22 cellular contexts compared by ENCODE assay signal in the genomic region with DNA sequence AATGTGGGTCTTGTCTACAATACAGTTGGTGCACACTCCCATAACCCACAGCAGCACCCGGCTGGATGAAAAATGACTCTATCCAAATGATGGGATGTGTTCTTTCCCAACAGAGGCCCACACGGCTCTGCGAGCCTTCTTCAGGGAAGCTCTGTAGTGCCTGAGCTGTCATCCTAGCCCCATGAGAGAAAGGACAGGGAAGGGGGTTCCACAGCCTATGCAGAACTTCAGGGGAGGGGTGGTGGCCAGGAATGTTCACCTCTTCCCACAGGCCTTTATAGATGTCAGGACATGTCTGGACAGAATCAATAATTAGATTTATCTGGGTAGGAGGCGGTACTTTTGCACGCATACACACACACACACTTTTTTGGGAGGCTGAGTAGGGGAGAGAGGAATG.
DNase-seq lines count a peak whose midpoint lies in the region; ATAC-seq, FAIRE-seq and TF ChIP-seq lines count a peak whose summit lies in the region.
"Had no signal": no experiment of that assay in that cellular context is flagged by ENCODE, and none has a peak within 500 bp of the region (broad histone marks: within the 10 kb centered on the region; RNA-seq: fewer than 3 reads in every experiment).

No MANE protein-coding gene starts in this region.

- H3K27ac ChIP-seq in PC-9 (peak overlapping the region; percentile 91), mammary epithelial cell (ENCODE audit: insufficient read depth, low read depth, low read length) (peak overlapping the region; percentile 97), keratinocyte (ENCODE audit: control insufficient read depth, insufficient read depth, low read length) (peak overlapping the region; percentile 98), thoracic aorta (peak overlapping the region; percentile 95 to 98)
- H3K27ac ChIP-seq: colonic mucosa had no signal

- H3K79me2 ChIP-seq in PC-9 (ENCODE audit: low read depth) (no peaks in the 10 kb centered on the region), mammary epithelial cell (ENCODE audit: insufficient read depth, low read length) (no peaks in the 10 kb centered on the region), keratinocyte (ENCODE audit: control insufficient read depth, insufficient read depth, low read length) (no peaks in the 10 kb centered on the region)

- peaks cover 44% of the 10 kb centered on the region for H3F3A ChIP-seq in PC-9 (ENCODE audit: insufficient read depth, low read depth)

- ATAC-seq in thoracic aorta (ENCODE audit: insufficient number of reproducible peaks, low FRiP score, low read depth) (no peak), GM21825 (IDR thresholded peaks at IDR 0.05; ENCODE audit: unreplicated experiment) (no peak), GM19328 (IDR thresholded peaks at IDR 0.05; ENCODE audit: unreplicated experiment) (no peak)
- ATAC-seq: mucosa of descending colon, T-helper 17 cell, WTC11 had no signal

- in situ Hi-C loops in mammary epithelial cell (cut with MboI; ENCODE audit: low sequenced_read_pairs in 2 of 2), result no loop called here

- dilution Hi-C loops in mammary epithelial cell (cut with HindIII; ENCODE audit: low sequenced_read_pairs), result no loop called here
- dilution Hi-C loops in keratinocyte (cut with MboI; ENCODE audit: extremely low pct_ligation_motif_present, low sequenced_read_pairs), result no loop called here

- H3K9me2 ChIP-seq in PC-9 (ENCODE audit: insufficient read depth), result no peaks in the 10 kb centered on the region

- H3K4me2 ChIP-seq in PC-9, result peak overlapping the region; percentile 46
- H3K4me2 ChIP-seq in mammary epithelial cell (ENCODE audit: insufficient read depth, low read depth, low read length), result peak overlapping the region; percentile 45
- H3K4me2 ChIP-seq in keratinocyte (ENCODE audit: control insufficient read depth, extremely low read depth, insufficient read depth, low read depth, low read length), result peak overlapping the region; percentile 33

- H4K20me1 ChIP-seq in PC-9 (ENCODE audit: insufficient read depth) (no peaks in the 10 kb centered on the region), mammary epithelial cell (ENCODE audit: insufficient read depth, low read length) (no peaks in the 10 kb centered on the region), keratinocyte (ENCODE audit: control insufficient read depth, extremely low read depth, insufficient read depth, low read length) (no peaks in the 10 kb centered on the region)

- BruUV-seq in PC-9 (replicated peaks; lab: Mats Ljungman, UMichigan) (no TSS peak), mammary epithelial cell (replicated peaks; lab: Mats Ljungman, UMichigan) (no TSS peak)

- POLR2A ChIA-PET in PC-9 (lab: Charles Lee; ENCODE audit: unreplicated experiment), result no interaction called here

- H3K27me3 ChIP-seq in PC-9 (ENCODE audit: insufficient read depth, low read depth) (no peaks in the 10 kb centered on the region), mammary epithelial cell (ENCODE audit: insufficient read depth, low read length) (no peaks in the 10 kb centered on the region), keratinocyte (ENCODE audit: control insufficient read depth, extremely low read depth, insufficient read depth, low read length) (no peaks in the 10 kb centered on the region), thoracic aorta (replicated peaks; ENCODE audit: insufficient read depth) (no peaks in the 10 kb centered on the region)
- H3K27me3 ChIP-seq: colonic mucosa, testis had no signal

- no peak overlapping the region for H2AFZ ChIP-seq in PC-9
- H2AFZ ChIP-seq in mammary epithelial cell (ENCODE audit: low read depth, low read length), result peak overlapping the region; percentile 53
- H2AFZ ChIP-seq in keratinocyte (ENCODE audit: control insufficient read depth, low read length), result peak overlapping the region; percentile 56

- no peaks in the 10 kb centered on the region for H3K36me3 ChIP-seq in PC-9 (ENCODE audit: low read depth)
- no peaks in the 10 kb centered on the region for H3K36me3 ChIP-seq in mammary epithelial cell (ENCODE audit: insufficient read depth, low read length)
- no peaks in the 10 kb centered on the region for H3K36me3 ChIP-seq in keratinocyte (ENCODE audit: control insufficient read depth in 2 of 2, extremely low read depth in 1 of 2, insufficient read depth in 2 of 2, low read length in 2 of 2)
- H3K36me3 ChIP-seq in thoracic aorta, result no peaks in the 10 kb centered on the region
- H3K36me3 ChIP-seq: colonic mucosa had no signal

- H3K9me3 ChIP-seq in PC-9 (ENCODE audit: insufficient read depth, low read depth) (no peaks in the 10 kb centered on the region), mammary epithelial cell (replicated peaks; ENCODE audit: insufficient read depth, low read length) (no peaks in the 10 kb centered on the region), keratinocyte (ENCODE audit: control insufficient read depth, low read depth, low read length) (no peaks in the 10 kb centered on the region), thoracic aorta (no peaks in the 10 kb centered on the region)
- H3K9me3 ChIP-seq: colonic mucosa, mucosa of descending colon, testis had no signal

- DNase-seq in PC-9, result no peak
- peak; percentile 77 for DNase-seq in mammary epithelial cell
- peak; percentile 11 for DNase-seq in keratinocyte (ENCODE audit: low read depth, low spot score)
- no peak for DNase-seq in thoracic aorta (ENCODE audit: low spot score)
- DNase-seq in effector CD4-positive, alpha-beta T cell, result no peak
- DNase-seq in UCSD-AML1 (lab: John Stamatoyannopoulos, UW; ENCODE audit: unreplicated experiment), result no peak
- DNase-seq: activated CD4-positive, alpha-beta memory T cell treated with anti-CD3 and anti-CD28 coated beads, Interleukin-2, amount 10 ng/mL, durations not matched to agents 7 days and 5 days; activated naive CD4-positive, alpha-beta T cell treated with Interleukin-2 at 50 U/mL for 16 hours; activated T-cell treated with anti-CD3 and anti-CD28 coated beads, Interleukin-2, amount 50 U/mL, for 24 hours; colonic mucosa; mucosa of descending colon; NCI-H1105 treated with DMSO at 0.1 percent for 48 hours; NCI-H524 treated with DMSO at 0.1 percent for 48 hours; SIG-M5; T-helper 17 cell; testis had no signal

- TF ChIP-seq CTCF in PC-9 (conservative IDR thresholded peaks at IDR 0.05) (no peak), mammary epithelial cell (conservative IDR thresholded peaks at IDR 0.05 in 1 of 2, IDR thresholded peaks at IDR 0.05 in 1 of 2; ENCODE audit: extremely low read depth in 1 of 2, insufficient read depth in 1 of 2, low read depth in 1 of 2, low read length in 2 of 2) (no peak), keratinocyte (optimal IDR thresholded peaks at IDR 0.05 in 1 of 3, IDR thresholded peaks at IDR 0.05 in 1 of 3, conservative IDR thresholded peaks at IDR 0.05 in 1 of 3; ENCODE audit: extremely low read depth in 1 of 3, insufficient read depth in 2 of 3, low read length in 3 of 3) (no peak), thoracic aorta (IDR thresholded peaks at IDR 0.05) (no peak)

- CTCF ChIA-PET in PC-9 (lab: Charles Lee) (no interaction called here), mammary epithelial cell (lab: Charles Lee; ENCODE audit: low non-redundant PET) (no interaction called here)

- intact Hi-C loops in PC-9 (cut with micrococcal nuclease; ENCODE audit: unreplicated experiment), result no loop called here
- intact Hi-C loops in mammary epithelial cell (cut with micrococcal nuclease), result no loop called here

- peak; percentile 81 for FAIRE-seq in keratinocyte (lab: Jason Lieb, UNC)
- FAIRE-seq: endometrium, GM18507, H1 had no signal

- H3K4me3 ChIP-seq in PC-9 (no peak overlapping the region), mammary epithelial cell (replicated peaks in 1 of 3; ENCODE audit: insufficient read depth in 1 of 3, low read depth in 2 of 3, low read length in 3 of 3) (no peak overlapping the region), keratinocyte (ENCODE audit: control insufficient read depth in 2 of 3, extremely low read depth in 1 of 3, insufficient read depth in 2 of 3, low read depth in 1 of 3, low read length in 3 of 3) (no peak overlapping the region), thoracic aorta (no peak overlapping the region)
- H3K4me3 ChIP-seq: colonic mucosa, mucosa of descending colon, testis had no signal

- H3K9me1 ChIP-seq in keratinocyte (ENCODE audit: control insufficient read depth, extremely low read depth, insufficient read depth, low read length), result no peaks in the 10 kb centered on the region

- H3K4me1 ChIP-seq in PC-9 (replicated peaks; ENCODE audit: insufficient read depth) (peaks cover 59% of the 10 kb centered on the region), mammary epithelial cell (ENCODE audit: insufficient read depth, low read length) (peaks cover 56% of the 10 kb centered on the region), keratinocyte (ENCODE audit: control insufficient read depth, extremely low read depth, insufficient read depth, low read length) (peaks cover 62% of the 10 kb centered on the region), thoracic aorta (ENCODE audit: control insufficient read depth in 1 of 2, low read depth in 2 of 2) (peaks cover 28 to 67% of the 10 kb centered on the region in 2 donors)
- H3K4me1 ChIP-seq: colonic mucosa had no signal

- no peak overlapping the region for H3K9ac ChIP-seq in mammary epithelial cell (ENCODE audit: insufficient read depth, low read length)
- peak overlapping the region; percentile 43 for H3K9ac ChIP-seq in keratinocyte (ENCODE audit: control insufficient read depth, extremely low read depth, insufficient read depth, low read length)

- WGBS in mammary epithelial cell (ENCODE audit: low coverage, missing lambda C conversion rate), result 11% methylated on average over 5 of the region's 5 CpGs

Comparison
In these comparisons a context has a peak if more than half of its experiments do, and no peak if none do; other contexts are left out.
1. DNase-seq: peak in mammary epithelial cell (single experiment) and keratinocyte (single experiment); none in PC-9 (0 of 2), thoracic aorta (single experiment), effector CD4-positive, alpha-beta T cell (single experiment) and UCSD-AML1 (single experiment).
2. Peak in every context shown above with its lines, with median percentiles within 50 percentile points of each other: H3K27ac ChIP-seq and H3K4me2 ChIP-seq.